ENCODE assay signal across 8 cellular contexts in genomic region chr19:10961073-10961762, GRCh38. TPM values are rescaled to one million over a fixed set of nuclear protein-coding genes. Genes with fewer than 3 reads are reported as not detected.
DNase-seq lines count a peak whose midpoint lies in the region; ATAC-seq and TF ChIP-seq lines count a peak whose summit lies in the region.

No MANE protein-coding gene starts in this region.

- H3K36me3 Mint-ChIP-seq in MCF 10A (ENCODE audit: insufficient read depth, unreplicated experiment), result peaks cover 18% of the 10 kb centered on the region

- no peak for DNase-seq in activated CD4-positive, CD25-positive, alpha-beta regulatory T cell (lab: John Stamatoyannopoulos, UW)
- DNase-seq in NCI-H774 (lab: John Stamatoyannopoulos, UW), result peak; percentile 49
- peak; percentile 34 for DNase-seq in MCF 10A (ENCODE audit: unreplicated experiment)
- peak; percentile 91 for DNase-seq in iPS-NIHi11 (ENCODE audit: low spot score)
- DNase-seq in putamen (ENCODE audit: low spot score), result no peak

- peak overlapping the region; percentile 59 to 95 (median 89) for H3K4me3 ChIP-seq in skin epidermis

- intact Hi-C loops in MCF 10A (cut with micrococcal nuclease), result loop anchor here (2.0 kb wide), 1 partner anchor 18 kb away; no protein-coding TSS in a partner anchor

- no TSS peak for BruUV-seq in MCF 10A (replicated peaks; lab: Mats Ljungman, UMichigan)

- no peaks in the 10 kb centered on the region for H3K4me1 Mint-ChIP-seq in MCF 10A (ENCODE audit: insufficient read depth, unreplicated experiment)

- CTCF ChIA-PET in MCF 10A (lab: Yijun Ruan, JAX), result interaction anchor here (0.6 to 6.0 kb wide), 3 partner anchors 19 to 29 kb away, joined by 3 to 54 read pairs (median 5); no protein-coding TSS in a partner anchor

- H3K9me3 Mint-ChIP-seq in MCF 10A (ENCODE audit: unreplicated experiment), result no peaks in the 10 kb centered on the region

- TF ChIP-seq CTCF in MCF 10A (IDR thresholded peaks at IDR 0.05; ENCODE audit: unreplicated experiment), result no peak

- H3K4me3 Mint-ChIP-seq in MCF 10A (ENCODE audit: unreplicated experiment), result peak overlapping the region; percentile 86

- POLR2A ChIA-PET in MCF 10A (lab: Yijun Ruan, JAX), result interaction anchor here (0.6 to 2.9 kb wide), 17 partner anchors 9 to 638 kb away, joined by 3 to 30 read pairs (median 5); partner anchors contain the start of genes LDLR, TMED1 and YIPF2

- peak; percentile 32 to 33 for ATAC-seq in activated CD4-positive, CD25-positive, alpha-beta regulatory T cell treated with anti-CD3 and anti-CD28 coated beads, Interleukin-2, amount 50 U/mL, for 24 hours
- peak; percentile 36 for ATAC-seq in HG02571 (IDR thresholded peaks at IDR 0.05; ENCODE audit: unreplicated experiment)

- H3K27ac ChIP-seq in skin epidermis, result peak overlapping the region; percentile 62 to 99 (median 91)

- H3K27me3 Mint-ChIP-seq in MCF 10A (ENCODE audit: insufficient read depth, unreplicated experiment), result no peaks in the 10 kb centered on the region

- H3K27ac Mint-ChIP-seq in MCF 10A (ENCODE audit: low read depth, unreplicated experiment), result peak overlapping the region; percentile 72

RNA-seq across cellular contexts. Expression of gene SMARCA4, which starts 0.4 kb away (rescaled TPM):
- total RNA-seq in MCF 10A (2022), result 127 and 132 TPM in 2 replicates

RNA-seq across cellular contexts. Expression of gene TIMM29, which starts 32.6 kb away (rescaled TPM):
- 18.3 and 19.3 TPM in 2 replicates for total RNA-seq in MCF 10A (2022)

RNA-seq across cellular contexts. Expression of gene YIPF2, which starts 32.8 kb away (rescaled TPM):
- 65.5 and 75.3 TPM in 2 replicates for total RNA-seq in MCF 10A (2022)

Comparison
In these comparisons a context has a peak if more than half of its experiments do, and no peak if none do; other contexts are left out.
1. DNase-seq: peak in NCI-H774 (single experiment), MCF 10A (single experiment) and iPS-NIHi11 (single experiment); none in activated CD4-positive, CD25-positive, alpha-beta regulatory T cell (0 of 4) and putamen (single experiment).